ENCODE assay signal across 36 cellular contexts in genomic region chr18:62106271-62106670, GRCh38.
"Had no signal": no experiment of that assay in that cellular context is flagged by ENCODE, and none has a peak within 500 bp of the region (broad histone marks: within the 10 kb centered on the region; RNA-seq: fewer than 3 reads in every experiment).

No MANE protein-coding gene starts in this region.

- H3K4me2 ChIP-seq: KMS-11 had no signal

- DNase-seq: activated B cell treated with CpG ODN at 0.5 μM for 24 hours; activated CD4-positive, alpha-beta memory T cell treated with anti-CD3 and anti-CD28 coated beads for 36 hours; activated CD4-positive, alpha-beta T cell treated with anti-CD3 and anti-CD28 coated beads for 4 hours; activated CD4-positive, alpha-beta T cell treated with anti-CD3 and anti-CD28 coated beads, Interleukin-2, amount 50 U/mL, for 1 hour; activated CD4-positive, CD25-positive, alpha-beta regulatory T cell treated with anti-CD3 and anti-CD28 coated beads, Interleukin-2, amount 50 U/mL, for 72 hours; activated CD8-positive, alpha-beta memory T cell treated with anti-CD3 and anti-CD28 coated beads, Interleukin-2, amount 10 ng/mL, durations not matched to agents 7 days and 5 days; activated CD8-positive, alpha-beta memory T cell treated with anti-CD3 and anti-CD28 coated beads, Interleukin-2, amount 50 U/mL, for 48 hours; activated effector memory CD4-positive, alpha-beta T cell treated with Interleukin-2 at 50 U/mL for 16 hours; activated naive CD4-positive, alpha-beta T cell treated with anti-CD3 and anti-CD28 coated beads, Interleukin-2, amount 10 ng/mL, durations not matched to agents 7 days and 5 days; activated naive CD8-positive, alpha-beta T cell treated with anti-CD3 and anti-CD28 coated beads, Interleukin-2, amount 50 U/mL, for 24 hours; activated T-cell treated with anti-CD3 and anti-CD28 coated beads, Interleukin-2, amount 50 U/mL, for 48 hours; anterior cingulate cortex; caudate nucleus; cerebellar nuclear complex; MM.1S; MV-4-11; NCI-H1092; NCI-H1436 treated with DMSO at 0.1 percent for 48 hours; NCI-H187 treated with DMSO at 0.1 percent for 48 hours; NCI-H2081 treated with DMSO at 0.1 percent for 48 hours; NCI-H226; NCI-H526; NCI-H748 treated with DMSO at 0.1 percent for 48 hours; NK-92 treated with Interleukin-12 subunit alpha and Interleukin-12 subunit beta, amount 100 ng/mL, for 24 hours; PC-3; Peyer's patch; RPMI8226; SHP77 treated with DMSO at 0.1 percent for 48 hours; SW 1271; T-helper 1 cell; T-helper 2 cell; T-helper 9 cell had no signal

- H3K27me3 ChIP-seq: breast epithelium, Peyer's patch, SJSA1 had no signal

- H3K4me1 ChIP-seq: breast epithelium, Peyer's patch had no signal

- H3K27ac ChIP-seq: breast epithelium, KMS-11, Peyer's patch, SJSA1, VCaP had no signal

- H3K9me3 ChIP-seq: breast epithelium, Peyer's patch, SJSA1 had no signal

- H3K9ac ChIP-seq: KMS-11 had no signal

- ATAC-seq: activated CD8-positive, alpha-beta memory T cell treated with anti-CD3 and anti-CD28 coated beads, Interleukin-2, amount 10 ng/mL, durations not matched to agents 7 days and 5 days; activated naive CD8-positive, alpha-beta T cell treated with anti-CD3 and anti-CD28 coated beads, Interleukin-2, amount 50 U/mL, for 24 hours; PC-3 had no signal

- H3K4me3 ChIP-seq: breast epithelium, Peyer's patch, SJSA1 had no signal

- H3K36me3 ChIP-seq: breast epithelium, SJSA1 had no signal
